22 cellular contexts compared by ENCODE assay signal in genomic region chr13:109140054-109140776, GRCh38.
DNase-seq lines count a peak whose midpoint lies in the region; ATAC-seq and TF ChIP-seq lines count a peak whose summit lies in the region.
"Had no signal": no experiment of that assay in that cellular context is flagged by ENCODE, and none has a peak within 500 bp of the region (broad histone marks: within the 10 kb centered on the region; RNA-seq: fewer than 3 reads in every experiment).

No MANE protein-coding gene starts in this region.

- H4K20me1 ChIP-seq in GM23338 (replicated peaks; ENCODE audit: insufficient read depth) (no peaks in the 10 kb centered on the region), OCI-LY7 (ENCODE audit: insufficient read depth, low read length) (no peaks in the 10 kb centered on the region)

- H3K9me2 ChIP-seq in GM23338 (ENCODE audit: insufficient read depth) = no peaks in the 10 kb centered on the region
- H3K9me2 ChIP-seq in OCI-LY7 (ENCODE audit: insufficient read depth, low read length) = no peaks in the 10 kb centered on the region

- no TSS peak for BruUV-seq in OCI-LY7 (replicated peaks; lab: Mats Ljungman, UMichigan)

- no peak for TF ChIP-seq CTCF in GM23338 (conservative IDR thresholded peaks at IDR 0.05; ENCODE audit: low read depth in 2 of 2)
- TF ChIP-seq CTCF in dorsolateral prefrontal cortex (IDR thresholded peaks at IDR 0.05 in 54 of 56, conservative IDR thresholded peaks at IDR 0.05 in 2 of 56; ENCODE audit: low read depth in 1 of 56, partially characterized antibody in 56 of 56) = no peak
- no peak for TF ChIP-seq CTCF in lower lobe of right lung (IDR thresholded peaks at IDR 0.05)
- no peak for TF ChIP-seq CTCF in OCI-LY7 (conservative IDR thresholded peaks at IDR 0.05; ENCODE audit: low read length)

- CTCF ChIA-PET in OCI-LY7 (lab: Charles Lee; ENCODE audit: unreplicated experiment) = no interaction called here

- H3K9me3 ChIP-seq in lower lobe of right lung (no peaks in the 10 kb centered on the region), stomach smooth muscle (ENCODE audit: control insufficient read depth in 2 of 2, low read length in 2 of 2) (no peaks in the 10 kb centered on the region), OCI-LY7 (ENCODE audit: low read length) (no peaks in the 10 kb centered on the region)

- peaks cover 20% of the 10 kb centered on the region for H3K9me3 Mint-ChIP-seq in GM23338
- H3K9me3 Mint-ChIP-seq: activated naive CD8-positive, alpha-beta T cell treated with anti-CD3 and anti-CD28 coated beads, Interleukin-2, amount 50 U/mL, for 24 hours; activated T-helper 2 cell treated with anti-CD3 and anti-CD28 coated beads, Interferon-gamma antibody, Interleukin-2, Interleukin-4, amounts not matched to agents 10 μg/mL and 5 μg/mL and 100 μg/mL, durations not matched to agents 14 hours and 24 hours and 36 hours had no signal

- H3F3A ChIP-seq in GM23338 (replicated peaks; ENCODE audit: low read depth) = no peaks in the 10 kb centered on the region

- no peak overlapping the region for H3K9ac ChIP-seq in stomach smooth muscle (ENCODE audit: low read length in 2 of 2)

- H2AFZ ChIP-seq in GM23338 (no peak overlapping the region), OCI-LY7 (ENCODE audit: low read length) (no peak overlapping the region)

- H3K4me1 Mint-ChIP-seq in GM23338 = no peaks in the 10 kb centered on the region
- H3K4me1 Mint-ChIP-seq: activated CD8-positive, alpha-beta memory T cell treated with anti-CD3 and anti-CD28 coated beads, Interleukin-2, amount 10 ng/mL, durations not matched to agents 7 days and 5 days; activated naive CD8-positive, alpha-beta T cell treated with anti-CD3 and anti-CD28 coated beads, Interleukin-2, amount 50 U/mL, for 24 hours had no signal

- H3K27ac ChIP-seq in GM23338 (ENCODE audit: low read depth) (no peak overlapping the region), dorsolateral prefrontal cortex (no peak overlapping the region), lower lobe of right lung (no peak overlapping the region), stomach smooth muscle (ENCODE audit: low read length) (no peak overlapping the region), OCI-LY7 (ENCODE audit: low read depth, low read length, poor library complexity, severe bottlenecking) (no peak overlapping the region)
- H3K27ac ChIP-seq: SK-N-MC had no signal

- peaks cover 9% of the 10 kb centered on the region; the same call in 1 of the 2 replicates for H3K36me3 ChIP-seq in GM23338 (ENCODE audit: insufficient read depth)
- H3K36me3 ChIP-seq in lower lobe of right lung = no peaks in the 10 kb centered on the region
- no peaks in the 10 kb centered on the region for H3K36me3 ChIP-seq in stomach smooth muscle (ENCODE audit: control insufficient read depth in 2 of 2, insufficient read depth in 2 of 2, low read length in 2 of 2)
- no peaks in the 10 kb centered on the region for H3K36me3 ChIP-seq in OCI-LY7 (ENCODE audit: insufficient read depth, low read length)

- peaks cover 17% of the 10 kb centered on the region for H3K27me3 ChIP-seq in GM23338 (ENCODE audit: insufficient read depth)
- H3K27me3 ChIP-seq in dorsolateral prefrontal cortex = peaks cover 0 to 36% (median 9%) of the 10 kb centered on the region in 45 donors
- H3K27me3 ChIP-seq in lower lobe of right lung (ENCODE audit: low read depth) = peaks cover 25% of the 10 kb centered on the region
- H3K27me3 ChIP-seq in stomach smooth muscle (ENCODE audit: control insufficient read depth in 1 of 2, insufficient read depth in 2 of 2, low read length in 2 of 2) = peaks cover 0 to 14% of the 10 kb centered on the region in 2 donors

- H3K4me2 ChIP-seq in GM23338 = no peak overlapping the region
- no peak overlapping the region for H3K4me2 ChIP-seq in OCI-LY7 (ENCODE audit: low read length)

- peak; percentile 27 for DNase-seq in GM23338 (ENCODE audit: low spot score)
- DNase-seq in dorsolateral prefrontal cortex = no peak
- no peak for DNase-seq in lower lobe of right lung
- DNase-seq in OCI-LY7 (ENCODE audit: low spot score) = no peak
- no peak for DNase-seq in SKM-1 treated with dmso at 0.1 percent for 144 hours (lab: John Stamatoyannopoulos, UW; ENCODE audit: unreplicated experiment)
- no peak for DNase-seq in AML-193 (lab: John Stamatoyannopoulos, UW)
- no peak for DNase-seq in stimulated activated naive CD4-positive, alpha-beta T cell treated with Interleukin-2 at 50 U/mL for 16 hours (lab: John Stamatoyannopoulos, UW)
- DNase-seq: activated CD4-positive, alpha-beta T cell treated with anti-CD3 and anti-CD28 coated beads for 4 hours; activated CD8-positive, alpha-beta memory T cell treated with anti-CD3 and anti-CD28 coated beads, Interleukin-2, amount 10 ng/mL, durations not matched to agents 7 days and 5 days; activated naive CD8-positive, alpha-beta T cell treated with anti-CD3 and anti-CD28 coated beads, Interleukin-2, amount 50 U/mL, for 24 hours; central memory CD4-positive, alpha-beta T cell; COR-L47; effector CD4-positive, alpha-beta T cell; NCI-H1694; NCI-H345; small intestine; stimulated activated CD4-positive, alpha-beta T cell treated with anti-CD3 and anti-CD28 coated beads, Interleukin-4, amount 100 ng/mL, for 24 hours had no signal

- ATAC-seq in GM23338 (peak; percentile 74), lower lobe of right lung (peak in 1 of 2 donors; percentile 35)
- ATAC-seq: activated CD8-positive, alpha-beta memory T cell treated with anti-CD3 and anti-CD28 coated beads, Interleukin-2, amount 10 ng/mL, durations not matched to agents 7 days and 5 days; activated naive CD8-positive, alpha-beta T cell treated with anti-CD3 and anti-CD28 coated beads, Interleukin-2, amount 50 U/mL, for 24 hours; K562; Panc1 had no signal

- H3K79me2 ChIP-seq in GM23338 (replicated peaks; ENCODE audit: insufficient read depth) = no peaks in the 10 kb centered on the region
- no peaks in the 10 kb centered on the region for H3K79me2 ChIP-seq in OCI-LY7 (ENCODE audit: insufficient read depth, low read depth, low read length)

- POLR2A ChIA-PET in OCI-LY7 (lab: Charles Lee) = no interaction called here

- peaks cover 16% of the 10 kb centered on the region; the same call in 2 of the 3 replicates for H3K36me3 Mint-ChIP-seq in GM23338 (ENCODE audit: low read depth)

- peaks cover 10% of the 10 kb centered on the region for H3K27me3 Mint-ChIP-seq in GM23338 (ENCODE audit: insufficient read depth, low read depth, poor library complexity)

- no peak overlapping the region for H3K27ac Mint-ChIP-seq in GM23338
- H3K27ac Mint-ChIP-seq: activated CD8-positive, alpha-beta memory T cell treated with anti-CD3 and anti-CD28 coated beads, Interleukin-2, amount 10 ng/mL, durations not matched to agents 7 days and 5 days; activated naive CD8-positive, alpha-beta T cell treated with anti-CD3 and anti-CD28 coated beads, Interleukin-2, amount 50 U/mL, for 24 hours; activated T-helper 2 cell treated with anti-CD3 and anti-CD28 coated beads, Interferon-gamma antibody, Interleukin-2, Interleukin-4, amounts not matched to agents 10 μg/mL and 5 μg/mL and 100 μg/mL, durations not matched to agents 14 hours and 24 hours and 36 hours had no signal

- intact Hi-C loops in dorsolateral prefrontal cortex (cut with DNase I) = loop anchor here in 1 of 2 donors (10.0 kb wide), 1 partner anchor 965 kb away; no protein-coding TSS in a partner anchor
- intact Hi-C loops in lower lobe of right lung (cut with DNase I) = no loop called here
- intact Hi-C loops in OCI-LY7 (cut with micrococcal nuclease; ENCODE audit: unreplicated experiment) = loop anchor here (10.0 kb wide), 1 partner anchor 335 kb away; no protein-coding TSS in a partner anchor

- no peak overlapping the region for H3K4me3 Mint-ChIP-seq in GM23338
- H3K4me3 Mint-ChIP-seq: activated CD8-positive, alpha-beta memory T cell treated with anti-CD3 and anti-CD28 coated beads, Interleukin-2, amount 10 ng/mL, durations not matched to agents 7 days and 5 days; activated naive CD8-positive, alpha-beta T cell treated with anti-CD3 and anti-CD28 coated beads, Interleukin-2, amount 50 U/mL, for 24 hours had no signal

- H3K4me1 ChIP-seq in GM23338 (ENCODE audit: insufficient read depth) = no peaks in the 10 kb centered on the region
- no peaks in the 10 kb centered on the region for H3K4me1 ChIP-seq in lower lobe of right lung
- no peaks in the 10 kb centered on the region for H3K4me1 ChIP-seq in stomach smooth muscle (ENCODE audit: control insufficient read depth, insufficient read depth, low read length)
- H3K4me1 ChIP-seq in OCI-LY7 (ENCODE audit: insufficient read depth, low read length, poor library complexity, severe bottlenecking) = peaks cover 5% of the 10 kb centered on the region

- H3K4me3 ChIP-seq in GM23338 (no peak overlapping the region; the same call in 1 of the 2 replicates), dorsolateral prefrontal cortex (peak overlapping the region in 38 of 59 donors; percentile 3 to 51 (median 30)), lower lobe of right lung (peak overlapping the region; percentile 37), stomach smooth muscle (ENCODE audit: low read length in 2 of 2) (peak overlapping the region; percentile 11 to 52), OCI-LY7 (ENCODE audit: low read depth, low read length, poor library complexity, severe bottlenecking) (no peak overlapping the region)
- H3K4me3 ChIP-seq: K562, SK-N-MC had no signal

Comparison
In these comparisons a context has a peak if more than half of its experiments do, and no peak if none do; other contexts are left out.
1. H3K4me3 ChIP-seq: peak in dorsolateral prefrontal cortex (38 of 59), lower lobe of right lung (single experiment) and stomach smooth muscle (2 of 2); none in GM23338 (single experiment) and OCI-LY7 (single experiment).